9 cellular contexts compared by ENCODE assay signal in genomic region chr1:162633327-162633762, GRCh38. TPM values are rescaled to one million over a fixed set of nuclear protein-coding genes. Genes with fewer than 3 reads are reported as not detected.
DNase-seq lines count a peak whose midpoint lies in the region; ATAC-seq and TF ChIP-seq lines count a peak whose summit lies in the region.
"Had no signal": no experiment of that assay in that cellular context is flagged by ENCODE, and none has a peak within 500 bp of the region (broad histone marks: within the 10 kb centered on the region; RNA-seq: fewer than 3 reads in every experiment).

No MANE protein-coding gene starts in this region.

- H4K20me1 ChIP-seq in osteoblast (ENCODE audit: insufficient read depth, low read length): peaks cover 31% of the 10 kb centered on the region

- no peaks in the 10 kb centered on the region for H3K9me3 Mint-ChIP-seq in endodermal cell
- H3K9me3 Mint-ChIP-seq: activated naive CD4-positive, alpha-beta T cell treated with anti-CD3 and anti-CD28 coated beads, Interleukin-2, amount 50 U/mL, for 24 hours had no signal

- in situ Hi-C loops in GM13976 (cut with MboI; ENCODE audit: low sequenced_read_pairs, unreplicated experiment): no loop called here

- no peak overlapping the region for H3K4me3 Mint-ChIP-seq in endodermal cell
- H3K4me3 Mint-ChIP-seq: activated naive CD4-positive, alpha-beta T cell treated with anti-CD3 and anti-CD28 coated beads, Interleukin-2, amount 50 U/mL, for 24 hours had no signal

- no peaks in the 10 kb centered on the region for H3K27me3 Mint-ChIP-seq in endodermal cell (ENCODE audit: insufficient read depth)

- peaks cover 59% of the 10 kb centered on the region for H3K4me1 ChIP-seq in osteoblast (ENCODE audit: insufficient read depth, low read length)
- H3K4me1 ChIP-seq in endodermal cell (ENCODE audit: control insufficient read depth, insufficient read depth, low read length): peaks cover 5% of the 10 kb centered on the region

- H3K9me3 ChIP-seq in osteoblast (ENCODE audit: low read depth, low read length) (no peaks in the 10 kb centered on the region), endodermal cell (ENCODE audit: control insufficient read depth, low read length) (no peaks in the 10 kb centered on the region)

- H3K27ac ChIP-seq in osteoblast (ENCODE audit: low read depth, low read length): peak overlapping the region; percentile 96
- no peak overlapping the region for H3K27ac ChIP-seq in endodermal cell (ENCODE audit: low read depth, low read length)

- peak overlapping the region; percentile 95 for H3K4me2 ChIP-seq in osteoblast (ENCODE audit: insufficient read depth, low read length)

- H3K27me3 ChIP-seq in osteoblast (ENCODE audit: insufficient read depth, low read length) (no peaks in the 10 kb centered on the region), endodermal cell (ENCODE audit: control insufficient read depth, insufficient read depth, low read length, poor library complexity, severe bottlenecking) (no peaks in the 10 kb centered on the region)

- H3K4me1 Mint-ChIP-seq in endodermal cell: peaks cover 22% of the 10 kb centered on the region
- H3K4me1 Mint-ChIP-seq: activated naive CD4-positive, alpha-beta T cell treated with anti-CD3 and anti-CD28 coated beads, Interleukin-2, amount 50 U/mL, for 24 hours had no signal

- DNase-seq in GM13976 (ENCODE audit: low spot score): peak; percentile 22
- peak; percentile 66 for DNase-seq in choroid plexus epithelial cell (ENCODE audit: low read depth)
- DNase-seq in osteoblast (ENCODE audit: insufficient read length, low spot score, missing footprints): no peak
- DNase-seq in endodermal cell: no peak
- no peak for DNase-seq in SKM-1 (lab: John Stamatoyannopoulos, UW; ENCODE audit: unreplicated experiment)
- DNase-seq in AG08395 (ENCODE audit: low spot score): no peak

- H3K36me3 Mint-ChIP-seq in endodermal cell (ENCODE audit: low read depth): no peaks in the 10 kb centered on the region
- H3K36me3 Mint-ChIP-seq: activated naive CD4-positive, alpha-beta T cell treated with anti-CD3 and anti-CD28 coated beads, Interleukin-2, amount 50 U/mL, for 24 hours had no signal

- no peak overlapping the region for H3K27ac Mint-ChIP-seq in endodermal cell
- H3K27ac Mint-ChIP-seq: activated naive CD4-positive, alpha-beta T cell treated with anti-CD3 and anti-CD28 coated beads, Interleukin-2, amount 50 U/mL, for 24 hours had no signal

- peaks cover 57% of the 10 kb centered on the region for H3K79me2 ChIP-seq in osteoblast (ENCODE audit: insufficient read depth, low read length)

- no peak overlapping the region for H2AFZ ChIP-seq in osteoblast (ENCODE audit: low read length)

- WGBS in endodermal cell (ENCODE audit: insufficient coverage in 1 of 2, insufficient read length in 1 of 2), 2 experiments: 90 to 100% methylated on average over 2 to 7 of the region's 7 CpGs

- H3K36me3 ChIP-seq in osteoblast (ENCODE audit: insufficient read depth, low read length) (no peaks in the 10 kb centered on the region), endodermal cell (ENCODE audit: control insufficient read depth, insufficient read depth, low read length) (no peaks in the 10 kb centered on the region)

- H3K4me3 ChIP-seq in choroid plexus epithelial cell (ENCODE audit: low read depth, low read length): peak overlapping the region; percentile 59
- H3K4me3 ChIP-seq in osteoblast (ENCODE audit: insufficient read depth, low read length): peak overlapping the region; percentile 79
- H3K4me3 ChIP-seq in endodermal cell (ENCODE audit: low read length): no peak overlapping the region

- peak; percentile 72 for ATAC-seq in HG02852 (IDR thresholded peaks at IDR 0.05; ENCODE audit: unreplicated experiment)
- ATAC-seq in HG02840 (IDR thresholded peaks at IDR 0.05; ENCODE audit: low FRiP score, unreplicated experiment): no peak

- TF ChIP-seq CTCF in GM13976 (IDR thresholded peaks at IDR 0.05; ENCODE audit: borderline replicate concordance, control extremely low read depth, extremely low read depth, insufficient read depth, missing control alignments) (no peak), choroid plexus epithelial cell (conservative IDR thresholded peaks at IDR 0.05; ENCODE audit: low read depth, low read length) (peak; percentile 51), osteoblast (IDR thresholded peaks at IDR 0.05; ENCODE audit: extremely low read depth, low read depth, low read length) (peak; percentile 33), endodermal cell (conservative IDR thresholded peaks at IDR 0.05) (no peak)

- H3K9ac ChIP-seq in endodermal cell (ENCODE audit: extremely low read depth, low read length, poor library complexity, severe bottlenecking): no peak overlapping the region

RNA-seq across cellular contexts. Expression of gene DDR2, which starts 1.1 kb away (rescaled TPM):
- total RNA-seq in osteoblast (363 and 384 TPM in 2 replicates), endodermal cell (under 1 TPM; 0.26 to 0.55 TPM)
- polyA plus RNA-seq in endodermal cell (2013, experiment 1 of 2): 3.9 TPM
- 4.1 TPM for polyA plus RNA-seq in endodermal cell (2013, experiment 2 of 2)

Comparison
In these comparisons a context has a peak if more than half of its experiments do, and no peak if none do; other contexts are left out.
1. DNase-seq: peak in GM13976 (single experiment) and choroid plexus epithelial cell (single experiment); none in osteoblast (single experiment), endodermal cell (single experiment), SKM-1 (single experiment) and AG08395 (single experiment).
2. CTCF ChIP-seq: peak in choroid plexus epithelial cell (single experiment) and osteoblast (single experiment); none in GM13976 (single experiment) and endodermal cell (single experiment).
3. RNA of gene DDR2, which starts 1.1 kb away (total RNA-seq): 363 to 384 TPM in osteoblast; 0.26 to 0.55 TPM in endodermal cell; every median in the first group is over 100 times any median in the second.